15 cellular contexts compared by ENCODE assay signal in genomic region chr4:153479118-153479517, GRCh38. TPM values are rescaled to one million over a fixed set of nuclear protein-coding genes. Genes with fewer than 3 reads are reported as not detected.
DNase-seq lines count a peak whose midpoint lies in the region; ATAC-seq and TF ChIP-seq lines count a peak whose summit lies in the region.
"Had no signal": no experiment of that assay in that cellular context is flagged by ENCODE, and none has a peak within 500 bp of the region (broad histone marks: within the 10 kb centered on the region; RNA-seq: fewer than 3 reads in every experiment).

No MANE protein-coding gene starts in this region.

- peaks cover 84% of the 10 kb centered on the region for H3K4me1 Mint-ChIP-seq in activated T-cell treated with anti-CD3 and anti-CD28 coated beads, Interleukin-2, amount 50 U/mL, for 72 hours (ENCODE audit: low read depth)
- peaks cover 78% of the 10 kb centered on the region for H3K4me1 Mint-ChIP-seq in activated T-cell treated with anti-CD3 and anti-CD28 coated beads, Interleukin-2, amount 50 U/mL, for 4 hours (ENCODE audit: low read depth)
- H3K4me1 Mint-ChIP-seq in stimulated activated naive B cell treated with anti-CD40 and anti-IgM and Interleukin-4, amounts not matched to agents 10 μg/mL and 1 μg/mL and 100 μg/mL, for 72 hours: peaks cover 48 to 74% of the 10 kb centered on the region in 2 donors
- H3K4me1 Mint-ChIP-seq in Calu3 (ENCODE audit: low read depth, unreplicated experiment): no peaks in the 10 kb centered on the region
- H3K4me1 Mint-ChIP-seq: mesothelial cell of epicardium had no signal

- H3K27me3 Mint-ChIP-seq in activated T-cell treated with anti-CD3 and anti-CD28 coated beads, Interleukin-2, amount 50 U/mL, for 72 hours (ENCODE audit: low read depth): no peaks in the 10 kb centered on the region
- no peaks in the 10 kb centered on the region for H3K27me3 Mint-ChIP-seq in activated T-cell treated with anti-CD3 and anti-CD28 coated beads, Interleukin-2, amount 50 U/mL, for 4 hours (ENCODE audit: low read depth)
- H3K27me3 Mint-ChIP-seq in stimulated activated naive B cell treated with anti-CD40 and anti-IgM and Interleukin-4, amounts not matched to agents 10 μg/mL and 1 μg/mL and 100 μg/mL, for 72 hours: no peaks in the 10 kb centered on the region
- no peaks in the 10 kb centered on the region for H3K27me3 Mint-ChIP-seq in Calu3 (ENCODE audit: unreplicated experiment)

- TF ChIP-seq POLR2A in esophagus muscularis mucosa (IDR thresholded peaks at IDR 0.05; ENCODE audit: low read depth): no peak

- TF ChIP-seq EP300 in esophagus muscularis mucosa (IDR thresholded peaks at IDR 0.05): peak; percentile 9

- TF ChIP-seq CTCF in esophagus muscularis mucosa (IDR thresholded peaks at IDR 0.05) (no peak), Calu3 (IDR thresholded peaks at IDR 0.05; ENCODE audit: unreplicated experiment) (no peak)

- 56% methylated on average over 3 of the region's 3 CpGs for WGBS in esophagus muscularis mucosa

- CTCF ChIA-PET in Calu3 (lab: Charles Lee): no interaction called here

- H3K4me3 ChIP-seq in esophagus muscularis mucosa: no peak overlapping the region
- H3K4me3 ChIP-seq: body of pancreas had no signal

- H3K9me3 Mint-ChIP-seq in activated T-cell treated with anti-CD3 and anti-CD28 coated beads, Interleukin-2, amount 50 U/mL, for 72 hours: no peaks in the 10 kb centered on the region
- H3K9me3 Mint-ChIP-seq in activated T-cell treated with anti-CD3 and anti-CD28 coated beads, Interleukin-2, amount 50 U/mL, for 4 hours: no peaks in the 10 kb centered on the region
- no peaks in the 10 kb centered on the region for H3K9me3 Mint-ChIP-seq in stimulated activated naive B cell treated with anti-CD40 and anti-IgM and Interleukin-4, amounts not matched to agents 10 μg/mL and 1 μg/mL and 100 μg/mL, for 72 hours
- H3K9me3 Mint-ChIP-seq in Calu3 (ENCODE audit: low read depth, unreplicated experiment): no peaks in the 10 kb centered on the region
- H3K9me3 Mint-ChIP-seq: mesothelial cell of epicardium had no signal

- intact Hi-C loops in esophagus muscularis mucosa (cut with DNase I) (no loop called here), Calu3 (cut with micrococcal nuclease; ENCODE audit: unreplicated experiment) (no loop called here)

- H3K36me3 ChIP-seq in esophagus muscularis mucosa: peaks cover 5 to 28% (median 8%) of the 10 kb centered on the region in 4 donors

- no peak for DNase-seq in activated T-cell treated with anti-CD3 and anti-CD28 coated beads, Interleukin-2, amount 50 U/mL, for 72 hours
- DNase-seq in activated T-cell treated with anti-CD3 and anti-CD28 coated beads, Interleukin-2, amount 50 U/mL, for 4 hours: no peak
- DNase-seq in NCI-H446 treated with DMSO at 0.1 percent for 48 hours (lab: John Stamatoyannopoulos, UW) (peak; percentile 16), esophagus muscularis mucosa (ENCODE audit: extremely low spot score) (no peak), Calu3 (no peak), NCI-H146 (lab: John Stamatoyannopoulos, UW) (no peak), islet precursor cell (no peak)
- no peak for DNase-seq in stimulated activated naive B cell treated with anti-CD40 and anti-IgM and Interleukin-4, amounts not matched to agents 10 μg/mL and 1 μg/mL and 100 μg/mL, for 72 hours
- DNase-seq: body of pancreas; effector CD8-positive, alpha-beta T cell; NCI-H2029; SK-N-SH had no signal

- H3K27ac ChIP-seq in esophagus muscularis mucosa (replicated peaks in 1 of 4): peak overlapping the region; percentile 16 to 53 (median 44)
- H3K27ac ChIP-seq: body of pancreas, KMS-11 had no signal

- H3K9me3 ChIP-seq in esophagus muscularis mucosa: no peaks in the 10 kb centered on the region
- H3K9me3 ChIP-seq: body of pancreas, SK-N-SH had no signal

- peak overlapping the region in 1 of 2 donors; percentile 51 for H3K4me3 Mint-ChIP-seq in activated T-cell treated with anti-CD3 and anti-CD28 coated beads, Interleukin-2, amount 50 U/mL, for 72 hours
- no peak overlapping the region for H3K4me3 Mint-ChIP-seq in activated T-cell treated with anti-CD3 and anti-CD28 coated beads, Interleukin-2, amount 50 U/mL, for 4 hours
- H3K4me3 Mint-ChIP-seq in stimulated activated naive B cell treated with anti-CD40 and anti-IgM and Interleukin-4, amounts not matched to agents 10 μg/mL and 1 μg/mL and 100 μg/mL, for 72 hours: no peak overlapping the region
- H3K4me3 Mint-ChIP-seq in Calu3 (ENCODE audit: low read depth, unreplicated experiment): no peak overlapping the region
- H3K4me3 Mint-ChIP-seq: mesothelial cell of epicardium had no signal

- peak overlapping the region; percentile 69 for H3K27ac Mint-ChIP-seq in activated T-cell treated with anti-CD3 and anti-CD28 coated beads, Interleukin-2, amount 50 U/mL, for 72 hours
- H3K27ac Mint-ChIP-seq in stimulated activated naive B cell treated with anti-CD40 and anti-IgM and Interleukin-4, amounts not matched to agents 10 μg/mL and 1 μg/mL and 100 μg/mL, for 72 hours: peak overlapping the region; percentile 53
- H3K27ac Mint-ChIP-seq in Calu3 (ENCODE audit: unreplicated experiment): no peak overlapping the region
- H3K27ac Mint-ChIP-seq: mesothelial cell of epicardium had no signal

- H3K4me1 ChIP-seq in esophagus muscularis mucosa: peaks cover 16 to 48% (median 34%) of the 10 kb centered on the region in 4 donors

- no peaks in the 10 kb centered on the region for H3K27me3 ChIP-seq in esophagus muscularis mucosa
- H3K27me3 ChIP-seq: body of pancreas had no signal

- ATAC-seq in activated T-cell treated with anti-CD3 and anti-CD28 coated beads, Interleukin-2, amount 50 U/mL, for 72 hours (replicated peaks in 1 of 2): no peak
- ATAC-seq in activated T-cell treated with anti-CD3 and anti-CD28 coated beads, Interleukin-2, amount 50 U/mL, for 4 hours: no peak
- ATAC-seq in stimulated activated naive B cell treated with anti-CD40 and anti-IgM and Interleukin-4, amounts not matched to agents 10 μg/mL and 1 μg/mL and 100 μg/mL, for 72 hours (replicated peaks): no peak
- ATAC-seq: activated CD4-positive, CD25-positive, alpha-beta regulatory T cell treated with anti-CD3 and anti-CD28 coated beads, Interleukin-2, amount 50 U/mL, for 24 hours; body of pancreas had no signal

- no TSS peak for BruUV-seq in Calu3 (replicated peaks; lab: Mats Ljungman, UMichigan)

- peaks cover 6 to 13% of the 10 kb centered on the region in 2 donors for H3K36me3 Mint-ChIP-seq in activated T-cell treated with anti-CD3 and anti-CD28 coated beads, Interleukin-2, amount 50 U/mL, for 72 hours (ENCODE audit: insufficient read depth in 2 of 2)
- H3K36me3 Mint-ChIP-seq in activated T-cell treated with anti-CD3 and anti-CD28 coated beads, Interleukin-2, amount 50 U/mL, for 4 hours (ENCODE audit: insufficient read depth): peaks cover 42% of the 10 kb centered on the region
- peaks cover 34 to 49% of the 10 kb centered on the region in 2 donors for H3K36me3 Mint-ChIP-seq in stimulated activated naive B cell treated with anti-CD40 and anti-IgM and Interleukin-4, amounts not matched to agents 10 μg/mL and 1 μg/mL and 100 μg/mL, for 72 hours
- peaks cover 6% of the 10 kb centered on the region for H3K36me3 Mint-ChIP-seq in Calu3 (ENCODE audit: insufficient read depth, unreplicated experiment)

RNA-seq across cellular contexts. Expression of gene TMEM131L, which starts 13.0 kb away (rescaled TPM):
- total RNA-seq in activated T-cell treated with anti-CD3 and anti-CD28 coated beads, Interleukin-2, amount 50 U/mL, for 72 hours: 10 to 100 TPM; 32.7 to 44.4 TPM
- 10 to 100 TPM; 37.7 to 44.0 (median 41.7) TPM for total RNA-seq in activated T-cell treated with anti-CD3 and anti-CD28 coated beads, Interleukin-2, amount 50 U/mL, for 4 hours
- 10 to 100 TPM; 10.3 to 16.3 (median 12.1) TPM for total RNA-seq in esophagus muscularis mucosa
- 8.8 and 9.4 TPM in 2 replicates for total RNA-seq in Calu3 (2022)
